In genomic region chr4:85966308-85966882, GRCh38 we compare ENCODE assay signal across 26 cellular contexts.
DNase-seq lines count a peak whose midpoint lies in the region; ATAC-seq lines count a peak whose summit lies in the region.
"Had no signal": no experiment of that assay in that cellular context is flagged by ENCODE, and none has a peak within 500 bp of the region (broad histone marks: within the 10 kb centered on the region; RNA-seq: fewer than 3 reads in every experiment).

No MANE protein-coding gene starts in this region.

- peaks cover 77% of the 10 kb centered on the region for H3K4me1 ChIP-seq in adipocyte (ENCODE audit: control insufficient read depth, insufficient read depth, low read length)
- H3K4me1 ChIP-seq in skeletal muscle tissue (ENCODE audit: control insufficient read depth in 3 of 3, insufficient read depth in 3 of 3, low read length in 3 of 3), result peaks cover 0 to 13% (median 0%) of the 10 kb centered on the region in 3 donors
- H3K4me1 ChIP-seq: adrenal gland, colonic mucosa, esophagus squamous epithelium had no signal

- H3K9ac ChIP-seq in adipocyte (ENCODE audit: low read length) (peak overlapping the region; percentile 64), skeletal muscle tissue (ENCODE audit: low read depth in 1 of 3, low read length in 3 of 3) (no peak overlapping the region)

- H3K4me3 ChIP-seq in adipocyte (ENCODE audit: low read length) (peak overlapping the region; percentile 22), skeletal muscle tissue (ENCODE audit: low read length in 3 of 3) (no peak overlapping the region)
- H3K4me3 ChIP-seq: adrenal gland, colonic mucosa, esophagus squamous epithelium, SJSA1, spleen had no signal

- DNase-seq in adipocyte (ENCODE audit: low read depth) (peak; percentile 32), fibroblast of peridontal ligament (ENCODE audit: extremely low read depth) (peak; percentile 46), SIG-M5 (lab: John Stamatoyannopoulos, UW) (no peak), NCI-H82 treated with DMSO at 0.1 percent for 48 hours (lab: John Stamatoyannopoulos, UW; ENCODE audit: unreplicated experiment) (no peak)
- DNase-seq in activated CD4-positive, alpha-beta T cell treated with anti-CD3 and anti-CD28 coated beads, Interleukin-2, amount 50 U/mL, for 48 hours, result no peak
- DNase-seq: activated CD8-positive, alpha-beta memory T cell treated with anti-CD3 and anti-CD28 coated beads for 24 hours; activated gamma-delta T cell treated with Interleukin-2 at 50 U/mL for 16 hours; activated T-cell treated with anti-CD3 and anti-CD28 coated beads, Interleukin-2, amount 50 U/mL, for 24 hours; adrenal gland; colonic mucosa; esophagus squamous epithelium; head of caudate nucleus; KG1; MV-4-11; naive thymus-derived CD4-positive, alpha-beta T cell; NCI-H146; NCI-H2171; NCI-H510A treated with DMSO at 0.1 percent for 48 hours; spleen; stimulated activated CD4-positive, alpha-beta T cell treated with anti-CD3 and anti-CD28 coated beads, Interleukin-4, amount 100 ng/mL, for 24 hours; stimulated activated naive CD4-positive, alpha-beta T cell treated with Interleukin-2 at 50 U/mL for 16 hours; T-helper 1 cell had no signal

- ATAC-seq in GM19463 (IDR thresholded peaks at IDR 0.05; ENCODE audit: unreplicated experiment) (peak; percentile 59), GM21528 (IDR thresholded peaks at IDR 0.05; ENCODE audit: low FRiP score, unreplicated experiment) (no peak)
- ATAC-seq: naive thymus-derived CD4-positive, alpha-beta T cell had no signal

- no peaks in the 10 kb centered on the region for H3K27me3 ChIP-seq in adipocyte (replicated peaks; ENCODE audit: control insufficient read depth, insufficient read depth, low read length)
- no peaks in the 10 kb centered on the region for H3K27me3 ChIP-seq in skeletal muscle tissue (ENCODE audit: control insufficient read depth in 3 of 3, insufficient read depth in 3 of 3, low read length in 3 of 3)
- H3K27me3 ChIP-seq: adrenal gland, colonic mucosa, esophagus squamous epithelium, SJSA1, spleen had no signal

- H3K27ac ChIP-seq in skeletal muscle tissue (ENCODE audit: low read depth, low read length), result peak overlapping the region; percentile 11
- H3K27ac ChIP-seq: adrenal gland, colonic mucosa, esophagus squamous epithelium, SJSA1 had no signal

- H3K36me3 ChIP-seq in adipocyte (ENCODE audit: control insufficient read depth, insufficient read depth, low read length, severe bottlenecking), result no peaks in the 10 kb centered on the region
- no peaks in the 10 kb centered on the region for H3K36me3 ChIP-seq in skeletal muscle tissue (ENCODE audit: control insufficient read depth in 3 of 3, insufficient read depth in 3 of 3, low read length in 3 of 3)
- H3K36me3 ChIP-seq: adrenal gland, colonic mucosa, esophagus squamous epithelium, SJSA1 had no signal

- H3K9me3 ChIP-seq in adipocyte (ENCODE audit: control insufficient read depth, low read length) (no peaks in the 10 kb centered on the region), skeletal muscle tissue (ENCODE audit: control insufficient read depth in 3 of 3, low read length in 3 of 3) (no peaks in the 10 kb centered on the region)
- H3K9me3 ChIP-seq: adrenal gland, colonic mucosa, esophagus squamous epithelium, SJSA1 had no signal

Comparison
In these comparisons a context has a peak if more than half of its experiments do, and no peak if none do; other contexts are left out.
1. DNase-seq: peak in adipocyte (single experiment) and fibroblast of peridontal ligament (single experiment); none in SIG-M5 (single experiment), NCI-H82 treated with DMSO at 0.1 percent for 48 hours (single experiment) and activated CD4-positive, alpha-beta T cell treated with anti-CD3 and anti-CD28 coated beads, Interleukin-2, amount 50 U/mL, for 48 hours (0 of 2).